In genomic region chr5:88760512-88760911, GRCh38 we compare ENCODE assay signal across 16 cellular contexts.
DNase-seq lines count a peak whose midpoint lies in the region; ATAC-seq, FAIRE-seq and TF ChIP-seq lines count a peak whose summit lies in the region.
"Had no signal": no experiment of that assay in that cellular context is flagged by ENCODE, and none has a peak within 500 bp of the region (broad histone marks: within the 10 kb centered on the region; RNA-seq: fewer than 3 reads in every experiment).

No MANE protein-coding gene starts in this region.

- peak; percentile 36 for FAIRE-seq in GM18507 (lab: Jason Lieb, UNC)
- FAIRE-seq: D721Med had no signal

- peak overlapping the region; percentile 87 for H3K27ac Mint-ChIP-seq in dendritic cell treated with granulocyte-macrophage colony-stimulating factor and Interleukin-4, amounts not matched to agents 40 ng/mL and 50 ng/mL, for 4 days
- H3K27ac Mint-ChIP-seq in activated naive CD4-positive, alpha-beta T cell treated with anti-CD3 and anti-CD28 coated beads, Interleukin-2, amount 10 ng/mL, durations not matched to agents 7 days and 5 days, result no peak overlapping the region
- H3K27ac Mint-ChIP-seq: CD8-positive, alpha-beta T cell; HFFc6 had no signal

- no peaks in the 10 kb centered on the region for H3K27me3 Mint-ChIP-seq in dendritic cell treated with granulocyte-macrophage colony-stimulating factor and Interleukin-4, amounts not matched to agents 40 ng/mL and 50 ng/mL, for 4 days
- no peaks in the 10 kb centered on the region for H3K27me3 Mint-ChIP-seq in activated naive CD4-positive, alpha-beta T cell treated with anti-CD3 and anti-CD28 coated beads, Interleukin-2, amount 10 ng/mL, durations not matched to agents 7 days and 5 days

- H3K27ac ChIP-seq in gastrocnemius medialis, result peak overlapping the region; percentile 67 to 88 (median 76)
- H3K27ac ChIP-seq: GM23248 had no signal

- no peak for DNase-seq in GM18507 (ENCODE audit: extremely low spot score, insufficient read length, low read depth)
- peak; percentile 13 for DNase-seq in MV-4-11 (lab: John Stamatoyannopoulos, UW)
- no peak for DNase-seq in gastrocnemius medialis
- DNase-seq in H4 (ENCODE audit: low spot score), result no peak
- no peak for DNase-seq in activated naive CD4-positive, alpha-beta T cell treated with anti-CD3 and anti-CD28 coated beads, Interleukin-2, amount 10 ng/mL, durations not matched to agents 7 days and 5 days
- no peak for DNase-seq in sciatic nerve (ENCODE audit: low spot score)
- DNase-seq: CD8-positive, alpha-beta T cell; DMS79; HFFc6; NCI-H1930; NCI-H446; SHP77 treated with DMSO at 0.1 percent for 48 hours; T-helper 1 cell had no signal

- ATAC-seq in gastrocnemius medialis, result no peak
- no peak for ATAC-seq in sciatic nerve
- ATAC-seq: CD8-positive, alpha-beta T cell had no signal

- no peak overlapping the region for H3K4me3 Mint-ChIP-seq in dendritic cell treated with granulocyte-macrophage colony-stimulating factor and Interleukin-4, amounts not matched to agents 40 ng/mL and 50 ng/mL, for 4 days
- H3K4me3 Mint-ChIP-seq in activated naive CD4-positive, alpha-beta T cell treated with anti-CD3 and anti-CD28 coated beads, Interleukin-2, amount 10 ng/mL, durations not matched to agents 7 days and 5 days, result no peak overlapping the region
- H3K4me3 Mint-ChIP-seq: CD8-positive, alpha-beta T cell; HFFc6 had no signal

- peaks cover 11 to 33% of the 10 kb centered on the region in 2 donors for H3K4me1 ChIP-seq in gastrocnemius medialis

- H3K36me3 ChIP-seq in gastrocnemius medialis, result peaks cover 0 to 25% of the 10 kb centered on the region in 2 donors

- no peak for TF ChIP-seq POLR2A in gastrocnemius medialis (IDR thresholded peaks at IDR 0.05)

- CTCF ChIA-PET in activated naive CD4-positive, alpha-beta T cell treated with anti-CD3 and anti-CD28 coated beads, Interleukin-2, amount 10 ng/mL, durations not matched to agents 7 days and 5 days (lab: Charles Lee), result interaction anchor here (0.9 kb wide), 1 partner anchor 33 kb away, joined by 3 read pairs; no protein-coding TSS in a partner anchor

- peaks cover 21% of the 10 kb centered on the region for H3K4me1 Mint-ChIP-seq in dendritic cell treated with granulocyte-macrophage colony-stimulating factor and Interleukin-4, amounts not matched to agents 40 ng/mL and 50 ng/mL, for 4 days (ENCODE audit: low read depth)
- no peaks in the 10 kb centered on the region for H3K4me1 Mint-ChIP-seq in activated naive CD4-positive, alpha-beta T cell treated with anti-CD3 and anti-CD28 coated beads, Interleukin-2, amount 10 ng/mL, durations not matched to agents 7 days and 5 days

- H3K9me3 ChIP-seq in gastrocnemius medialis, result no peaks in the 10 kb centered on the region

- in situ Hi-C loops in gastrocnemius medialis (cut with MboI; ENCODE audit: low sequenced_read_pairs in 4 of 4), result no loop called here

- intact Hi-C loops in dendritic cell treated with granulocyte-macrophage colony-stimulating factor and Interleukin-4, amounts not matched to agents 40 ng/mL and 50 ng/mL, for 4 days (cut with micrococcal nuclease), result loop anchor here (10.0 kb wide), 2 partner anchors 64 to 124 kb away; partner anchors contain the start of gene MEF2C
- intact Hi-C loops in gastrocnemius medialis (cut with DNase I; ENCODE audit: low total_unique reads), result no loop called here
- intact Hi-C loops in sciatic nerve (cut with DNase I), result no loop called here

- no peak for TF ChIP-seq CTCF in gastrocnemius medialis (IDR thresholded peaks at IDR 0.05 in 4 of 5, conservative IDR thresholded peaks at IDR 0.05 in 1 of 5)

- no peak overlapping the region for H3K4me3 ChIP-seq in gastrocnemius medialis
- H3K4me3 ChIP-seq: GM23248 had no signal

- H3K27me3 ChIP-seq in gastrocnemius medialis, result no peaks in the 10 kb centered on the region

- peaks cover 25% of the 10 kb centered on the region for H3K36me3 Mint-ChIP-seq in dendritic cell treated with granulocyte-macrophage colony-stimulating factor and Interleukin-4, amounts not matched to agents 40 ng/mL and 50 ng/mL, for 4 days (ENCODE audit: low read depth)
- H3K36me3 Mint-ChIP-seq in activated naive CD4-positive, alpha-beta T cell treated with anti-CD3 and anti-CD28 coated beads, Interleukin-2, amount 10 ng/mL, durations not matched to agents 7 days and 5 days, result no peaks in the 10 kb centered on the region
- H3K36me3 Mint-ChIP-seq: CD8-positive, alpha-beta T cell had no signal

- no peaks in the 10 kb centered on the region for H3K9me3 Mint-ChIP-seq in dendritic cell treated with granulocyte-macrophage colony-stimulating factor and Interleukin-4, amounts not matched to agents 40 ng/mL and 50 ng/mL, for 4 days
- no peaks in the 10 kb centered on the region for H3K9me3 Mint-ChIP-seq in activated naive CD4-positive, alpha-beta T cell treated with anti-CD3 and anti-CD28 coated beads, Interleukin-2, amount 10 ng/mL, durations not matched to agents 7 days and 5 days
- H3K9me3 Mint-ChIP-seq: CD8-positive, alpha-beta T cell; HFFc6 had no signal
